ENCODE assay signal across 11 cellular contexts in genomic region chr13:113586661-113587479, GRCh38. TPM values are rescaled to one million over a fixed set of nuclear protein-coding genes. Genes with fewer than 3 reads are reported as not detected.
DNase-seq lines count a peak whose midpoint lies in the region; ATAC-seq, FAIRE-seq and TF ChIP-seq lines count a peak whose summit lies in the region.
"Had no signal": no experiment of that assay in that cellular context is flagged by ENCODE, and none has a peak within 500 bp of the region (broad histone marks: within the 10 kb centered on the region; RNA-seq: fewer than 3 reads in every experiment).

No MANE protein-coding gene starts in this region.

- no peak for FAIRE-seq in A549 (lab: Jason Lieb, UNC)

- WGBS in A549 (ENCODE audit: missing lambda C conversion rate), result 95% methylated on average over 21 of the region's 23 CpGs

- no peaks in the 10 kb centered on the region for H3K27me3 Mint-ChIP-seq in mesothelial cell of epicardium (ENCODE audit: low read depth)

- H3K4me2 ChIP-seq in A549, result peak overlapping the region; percentile 86; the same call in 2 of the 3 replicates

- DNase-seq in A549 (ENCODE audit: low read depth in 1 of 2, low spot score in 1 of 2) (no peak), H7 (peak; percentile 20), mesothelial cell of epicardium (ENCODE audit: low spot score in 2 of 2, unreplicated experiment in 2 of 2) (peak in 1 of 2 experiments; percentile 31), amniotic stem cell (lab: John Stamatoyannopoulos, UW) (no peak)
- peak; percentile 34 to 42 for DNase-seq in activated T-cell treated with anti-CD3 and anti-CD28 coated beads, Interleukin-2, amount 50 U/mL, for 48 hours
- DNase-seq: caudate nucleus, HCEC 1CT, NCI-H526 treated with DMSO at 0.1 percent for 48 hours had no signal

- H3K27ac ChIP-seq in A549, result no peak overlapping the region

- H3K36me3 Mint-ChIP-seq in mesothelial cell of epicardium, result peaks cover 12% of the 10 kb centered on the region

- TF ChIP-seq RAD21 in A549 (conservative IDR thresholded peaks at IDR 0.05 in 1 of 2, IDR thresholded peaks at IDR 0.05 in 1 of 2), result no peak

- no peak for TF ChIP-seq EP300 in A549 (IDR thresholded peaks at IDR 0.05)

- POLR2A ChIA-PET in A549 (lab: Yijun Ruan, JAX), result no interaction called here

- no peaks in the 10 kb centered on the region for H3K9me3 ChIP-seq in A549

- peaks cover 7% of the 10 kb centered on the region for H3K36me3 ChIP-seq in H7 (replicated peaks; ENCODE audit: control insufficient read depth, insufficient read depth, low read length)

- H3K4me1 ChIP-seq in A549, result peaks cover 13% of the 10 kb centered on the region; the same call in 1 of the 3 replicates

- peak overlapping the region; percentile 88 for H3K4me3 Mint-ChIP-seq in mesothelial cell of epicardium

- no peak for TF ChIP-seq POLR2A in A549 (IDR thresholded peaks at IDR 0.05; ENCODE audit: low read length)

- H3K4me1 Mint-ChIP-seq in mesothelial cell of epicardium, result peaks cover 12% of the 10 kb centered on the region

- no peak overlapping the region for H3K4me3 ChIP-seq in A549
- no peak overlapping the region for H3K4me3 ChIP-seq in H7 (ENCODE audit: insufficient read depth, low read depth, low read length)

- no peaks in the 10 kb centered on the region for H3K27me3 ChIP-seq in H7 (ENCODE audit: control insufficient read depth, insufficient read depth, low read length)

- no peaks in the 10 kb centered on the region for H3K9me3 Mint-ChIP-seq in mesothelial cell of epicardium

- no peak overlapping the region for H3K27ac Mint-ChIP-seq in mesothelial cell of epicardium

- no peak for ATAC-seq in A549
- no peak for ATAC-seq in GM21515 (IDR thresholded peaks at IDR 0.05; ENCODE audit: unreplicated experiment)
- ATAC-seq in HG03196 (IDR thresholded peaks at IDR 0.05; ENCODE audit: unreplicated experiment), result no peak
- no peak for ATAC-seq in GM19455 (IDR thresholded peaks at IDR 0.05; ENCODE audit: unreplicated experiment)

- TF ChIP-seq CTCF in A549 (IDR thresholded peaks at IDR 0.05) (no peak), mesothelial cell of epicardium (IDR thresholded peaks at IDR 0.05; ENCODE audit: unreplicated experiment) (no peak)

- CTCF ChIA-PET in A549 (lab: Yijun Ruan, JAX), result interaction anchor here (1.1 kb wide), 1 partner anchor 25 kb away, joined by 3 read pairs; no protein-coding TSS in a partner anchor

TF ChIP-seq in A549, 52 proteins besides CTCF, POLR2A, EP300 and RAD21:
- TF ChIP-seq KDM1A (IDR thresholded peaks at IDR 0.05; ENCODE audit: low read depth) (no peak), FOSB (CRISPR knock-in tag; IDR thresholded peaks at IDR 0.05) (no peak), USF2 (IDR thresholded peaks at IDR 0.05) (no peak), JUNB (IDR thresholded peaks at IDR 0.05) (no peak), JUN (IDR thresholded peaks at IDR 0.05) (no peak), KDM5A (IDR thresholded peaks at IDR 0.05) (no peak), PBX3 (IDR thresholded peaks at IDR 0.05) (no peak), TP53 (CRISPR knock-in tag; IDR thresholded peaks at IDR 0.05) (no peak), HEYL (CRISPR knock-in tag; IDR thresholded peaks at IDR 0.05) (no peak), FOXS1 (CRISPR knock-in tag; IDR thresholded peaks at IDR 0.05) (no peak), ZNF302 (CRISPR knock-in tag; IDR thresholded peaks at IDR 0.05) (no peak), RFX5 (IDR thresholded peaks at IDR 0.05) (no peak)
TF ChIP-seq in A549: peak in this region for 0.

RNA-seq across cellular contexts. Expression of gene TFDP1, which starts 2.3 kb away (rescaled TPM):
- polyA plus RNA-seq in A549 (2011; rRNA removed) (57.9 and 88.4 TPM in 2 replicates), A549 (2017; fragmentation: RNase III; extraction: RNeasy Plus Mini Kit Qiagen cat#74134 plus additional on column Dnase treatment) (70.8 to 73.9 TPM (median 73.2 TPM) in 3 replicates)
- 81.5 and 84.9 TPM in 2 replicates for polyA plus RNA-seq in A549 (2012; cell fraction: cytosol; rRNA removed)
- 48.9 and 52.8 TPM in 2 replicates for polyA plus RNA-seq in A549 (2012; cell fraction: nucleus; rRNA removed)
- 33.7 and 39.3 TPM in 2 replicates for polyA minus RNA-seq in A549 (2011; rRNA and poly(A)+ RNA removed)
- 62.2 and 78.2 TPM in 2 replicates for total RNA-seq in H7 (2014; rRNA removed; shearing (Covaris generic))
- total RNA-seq in mesothelial cell of epicardium, result 51.6 to 53.6 TPM (median 52.6 TPM) in 3 replicates

Comparison
In these comparisons a context has a peak if more than half of its experiments do, and no peak if none do; other contexts are left out.
1. DNase-seq: peak in H7 (single experiment) and activated T-cell treated with anti-CD3 and anti-CD28 coated beads, Interleukin-2, amount 50 U/mL, for 48 hours (2 of 2); none in A549 (0 of 2) and amniotic stem cell (single experiment).